ENCODE assay signal across 2 cellular contexts in genomic region chr1:70156529-70157120, GRCh38.
TF ChIP-seq lines count a peak whose summit lies in the region.

No MANE protein-coding gene starts in this region.

TF ChIP-seq in A549, 52 proteins besides CTCF, POLR2A, EP300 and RAD21 (continued from another document):
- no peak for TF ChIP-seq ZFP36 (IDR thresholded peaks at IDR 0.05; ENCODE audit: borderline replicate concordance, partially characterized antibody)
- TF ChIP-seq SREBF2 (IDR thresholded peaks at IDR 0.05) = no peak
- no peak for TF ChIP-seq HMGXB4 (CRISPR knock-in tag; IDR thresholded peaks at IDR 0.05; ENCODE audit: borderline replicate concordance)
- no peak for TF ChIP-seq MYC (IDR thresholded peaks at IDR 0.05; ENCODE audit: borderline replicate concordance, low read length)
- TF ChIP-seq FOSB (CRISPR knock-in tag; IDR thresholded peaks at IDR 0.05) = no peak
- TF ChIP-seq JUN (IDR thresholded peaks at IDR 0.05) = no peak
- no peak for TF ChIP-seq ESRRA (IDR thresholded peaks at IDR 0.05; ENCODE audit: borderline replicate concordance, low read length)
- no peak for TF ChIP-seq HDAC2 (IDR thresholded peaks at IDR 0.05)
- no peak for TF ChIP-seq PBX3 (IDR thresholded peaks at IDR 0.05)
- peak; percentile 31 for TF ChIP-seq MAFK (IDR thresholded peaks at IDR 0.05; ENCODE audit: partially characterized antibody)
- TF ChIP-seq BHLHE40 (IDR thresholded peaks at IDR 0.05; ENCODE audit: low read depth, low read length) = no peak
- no peak for TF ChIP-seq FOSL2 (IDR thresholded peaks at IDR 0.05)
- TF ChIP-seq FOSL2 (CRISPR knock-in tag; IDR thresholded peaks at IDR 0.05) = peak; percentile 30; the same call in 1 of the 2 replicates

TF ChIP-seq in endothelial cell of umbilical vein, 7 proteins besides CTCF, POLR2A, EP300 and RAD21 (continued from another document):
- peak; percentile 78 for TF ChIP-seq GATA2 (IDR thresholded peaks at IDR 0.05; ENCODE audit: insufficient read depth, insufficient read length, low read depth, low read length)
